9 cellular contexts compared by ENCODE assay signal in genomic region chr18:37537868-37538525, GRCh38. TPM values are rescaled to one million over a fixed set of nuclear protein-coding genes. Genes with fewer than 3 reads are reported as not detected.
DNase-seq lines count a peak whose midpoint lies in the region; ATAC-seq and TF ChIP-seq lines count a peak whose summit lies in the region.
"Had no signal": no experiment of that assay in that cellular context is flagged by ENCODE, and none has a peak within 500 bp of the region (broad histone marks: within the 10 kb centered on the region; RNA-seq: fewer than 3 reads in every experiment).

No MANE protein-coding gene starts in this region.

- CTCF ChIA-PET in activated naive CD4-positive, alpha-beta T cell treated with anti-CD3 and anti-CD28 coated beads, Interleukin-2, amount 10 ng/mL, durations not matched to agents 7 days and 5 days (lab: Charles Lee): interaction anchor here (0.8 to 1.2 kb wide), 4 partner anchors 9 to 153 kb away, joined by 3 to 4 read pairs (median 4); no protein-coding TSS in a partner anchor

- H3K9me3 ChIP-seq in prostate gland: no peaks in the 10 kb centered on the region

- no peak overlapping the region for H3K27ac Mint-ChIP-seq in activated naive CD4-positive, alpha-beta T cell treated with anti-CD3 and anti-CD28 coated beads, Interleukin-2, amount 10 ng/mL, durations not matched to agents 7 days and 5 days

- 17% methylated on average over 23 of the region's 23 CpGs for WGBS in prostate gland

- TF ChIP-seq POLR2A in prostate gland (IDR thresholded peaks at IDR 0.05): no peak

- no peak overlapping the region for H3K4me3 Mint-ChIP-seq in activated naive CD4-positive, alpha-beta T cell treated with anti-CD3 and anti-CD28 coated beads, Interleukin-2, amount 10 ng/mL, durations not matched to agents 7 days and 5 days

- peaks cover 24% of the 10 kb centered on the region for H3K27me3 Mint-ChIP-seq in activated naive CD4-positive, alpha-beta T cell treated with anti-CD3 and anti-CD28 coated beads, Interleukin-2, amount 10 ng/mL, durations not matched to agents 7 days and 5 days

- H3K9me3 Mint-ChIP-seq in activated naive CD4-positive, alpha-beta T cell treated with anti-CD3 and anti-CD28 coated beads, Interleukin-2, amount 10 ng/mL, durations not matched to agents 7 days and 5 days: no peaks in the 10 kb centered on the region

- H3K4me1 Mint-ChIP-seq in activated naive CD4-positive, alpha-beta T cell treated with anti-CD3 and anti-CD28 coated beads, Interleukin-2, amount 10 ng/mL, durations not matched to agents 7 days and 5 days: no peaks in the 10 kb centered on the region

- intact Hi-C loops in Right ventricle myocardium superior (cut with DNase I) (loop anchor here (1.0 to 10.0 kb wide), 3 partner anchors 91 to 193 kb away; no protein-coding TSS in a partner anchor), prostate gland (cut with DNase I) (loop anchor here (5.0 to 10.0 kb wide), 3 partner anchors 93 to 196 kb away; no protein-coding TSS in a partner anchor)

- H3K36me3 Mint-ChIP-seq in activated naive CD4-positive, alpha-beta T cell treated with anti-CD3 and anti-CD28 coated beads, Interleukin-2, amount 10 ng/mL, durations not matched to agents 7 days and 5 days: no peaks in the 10 kb centered on the region

- TF ChIP-seq CTCF in prostate gland (IDR thresholded peaks at IDR 0.05): peak; percentile 68 to 82 (median 70)

- no peak overlapping the region for H3K27ac ChIP-seq in prostate gland

- peaks cover 3% of the 10 kb centered on the region for H3K27me3 ChIP-seq in prostate gland (replicated peaks; ENCODE audit: insufficient read depth)

- no peaks in the 10 kb centered on the region for H3K36me3 ChIP-seq in prostate gland

- H3K4me1 ChIP-seq in prostate gland (replicated peaks): no peaks in the 10 kb centered on the region

- ATAC-seq in GM19351 (IDR thresholded peaks at IDR 0.05; ENCODE audit: unreplicated experiment) (peak; percentile 90), HG03439 (IDR thresholded peaks at IDR 0.05; ENCODE audit: unreplicated experiment) (peak; percentile 90), Right ventricle myocardium superior (ENCODE audit: poor library complexity) (peak; percentile 93), GM18873 (IDR thresholded peaks at IDR 0.05; ENCODE audit: low FRiP score, unreplicated experiment) (no peak)

- peak; percentile 97 for DNase-seq in D341Med (ENCODE audit: low spot score)
- DNase-seq in NOMO-1 (lab: John Stamatoyannopoulos, UW; ENCODE audit: unreplicated experiment in 2 of 2): peak; percentile 19 to 24
- DNase-seq in activated naive CD4-positive, alpha-beta T cell treated with anti-CD3 and anti-CD28 coated beads, Interleukin-2, amount 10 ng/mL, durations not matched to agents 7 days and 5 days: peak; percentile 60
- peak; percentile 83 for DNase-seq in Right ventricle myocardium superior
- peak; percentile 68 for DNase-seq in prostate gland (ENCODE audit: low spot score)

- no peak overlapping the region for H3K4me3 ChIP-seq in prostate gland

RNA-seq across cellular contexts. Expression of gene CELF4, which starts 27.6 kb away (rescaled TPM):
- total RNA-seq in Right ventricle myocardium superior (0.19 TPM), prostate gland (1 to 10 TPM; 7.8 to 8.5 TPM)
- total RNA-seq: subcutaneous adipose tissue had no signal

Comparison
In these comparisons a context has a peak if more than half of its experiments do, and no peak if none do; other contexts are left out.
1. DNase-seq: peak in every context shown above with its lines; median percentile 97 in D341Med; 83 in Right ventricle myocardium superior; 68 in prostate gland; 60 in activated naive CD4-positive, alpha-beta T cell treated with anti-CD3 and anti-CD28 coated beads, Interleukin-2, amount 10 ng/mL, durations not matched to agents 7 days and 5 days; 22 in NOMO-1.